In the genomic region with DNA sequence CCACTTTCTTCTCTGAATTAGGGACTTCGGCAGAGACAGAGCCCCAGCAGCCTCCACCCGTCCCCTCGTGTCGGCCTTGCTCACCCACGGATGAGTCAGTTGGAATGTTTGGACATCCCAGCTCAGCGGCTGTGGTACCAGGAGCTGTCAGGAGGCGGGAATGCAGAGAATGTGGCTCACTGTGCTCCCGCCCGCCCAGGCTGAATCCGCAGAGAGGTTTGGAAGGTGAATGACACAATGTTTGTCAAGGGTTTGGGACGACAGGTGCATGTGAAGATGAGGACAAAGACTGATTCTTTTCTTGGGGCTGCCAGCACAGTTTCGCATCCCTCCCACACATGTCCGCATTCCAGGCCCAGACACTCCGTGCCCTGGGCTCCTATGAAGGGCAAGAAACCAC, we compare ENCODE assay signal across 9 cellular contexts. TPM values are rescaled to one million over a fixed set of nuclear protein-coding genes. Genes with fewer than 3 reads are reported as not detected.
DNase-seq lines count a peak whose midpoint lies in the region; ATAC-seq and TF ChIP-seq lines count a peak whose summit lies in the region.
"Had no signal": no experiment of that assay in that cellular context is flagged by ENCODE, and none has a peak within 500 bp of the region (broad histone marks: within the 10 kb centered on the region; RNA-seq: fewer than 3 reads in every experiment).

No MANE protein-coding gene starts in this region.

- no peaks in the 10 kb centered on the region for H3K27me3 Mint-ChIP-seq in naive thymus-derived CD8-positive, alpha-beta T cell
- peaks cover 0 to 4% of the 10 kb centered on the region in 2 donors for H3K27me3 Mint-ChIP-seq in CD8-positive, alpha-beta memory T cell

- H3K36me3 ChIP-seq in kidney epithelial cell (ENCODE audit: control insufficient read depth, insufficient read depth, low read length): no peaks in the 10 kb centered on the region
- no peaks in the 10 kb centered on the region for H3K36me3 ChIP-seq in CD8-positive, alpha-beta memory T cell (ENCODE audit: insufficient read depth, low read length)

- no peaks in the 10 kb centered on the region for H3K27me3 ChIP-seq in kidney epithelial cell (ENCODE audit: control insufficient read depth, insufficient read depth, low read length)
- H3K27me3 ChIP-seq in CD8-positive, alpha-beta memory T cell (ENCODE audit: insufficient read depth, low read length, poor library complexity, severe bottlenecking): no peaks in the 10 kb centered on the region

- H3K4me3 ChIP-seq in HFF-Myc (replicated peaks; ENCODE audit: low read depth, low read length): no peak overlapping the region
- no peak overlapping the region for H3K4me3 ChIP-seq in kidney epithelial cell (ENCODE audit: low read depth, low read length)
- no peak overlapping the region for H3K4me3 ChIP-seq in CD8-positive, alpha-beta memory T cell (ENCODE audit: low read length)

- ATAC-seq in GM18505 (IDR thresholded peaks at IDR 0.05; ENCODE audit: unreplicated experiment): no peak
- no peak for ATAC-seq in naive thymus-derived CD8-positive, alpha-beta T cell

- no peaks in the 10 kb centered on the region for H3K9me3 Mint-ChIP-seq in naive thymus-derived CD8-positive, alpha-beta T cell
- H3K9me3 Mint-ChIP-seq in CD8-positive, alpha-beta memory T cell: no peaks in the 10 kb centered on the region

- POLR2A ChIA-PET in naive thymus-derived CD8-positive, alpha-beta T cell (lab: Charles Lee): no interaction called here
- POLR2A ChIA-PET in CD8-positive, alpha-beta memory T cell (lab: Charles Lee): no interaction called here

- CTCF ChIA-PET in CD8-positive, alpha-beta memory T cell (lab: Charles Lee): no interaction called here

- H3K4me1 Mint-ChIP-seq in naive thymus-derived CD8-positive, alpha-beta T cell: peaks cover 4 to 5% (median 5%) of the 10 kb centered on the region in 4 donors
- no peaks in the 10 kb centered on the region for H3K4me1 Mint-ChIP-seq in CD8-positive, alpha-beta memory T cell

- no peak for TF ChIP-seq POLR2A in GM18505 (IDR thresholded peaks at IDR 0.05; ENCODE audit: borderline replicate concordance, extremely low read depth, insufficient read depth, insufficient read length)

- TF ChIP-seq CTCF in HFF-Myc (IDR thresholded peaks at IDR 0.05; ENCODE audit: low read depth, low read length, missing control alignments) (no peak), kidney epithelial cell (IDR thresholded peaks at IDR 0.05; ENCODE audit: insufficient read depth, low read length, poor library complexity, severe bottlenecking) (no peak)

- H3K4me3 Mint-ChIP-seq in naive thymus-derived CD8-positive, alpha-beta T cell: no peak overlapping the region
- no peak overlapping the region for H3K4me3 Mint-ChIP-seq in CD8-positive, alpha-beta memory T cell

- H3K9me3 ChIP-seq in CD8-positive, alpha-beta memory T cell (ENCODE audit: low read length): no peaks in the 10 kb centered on the region

- peak overlapping the region; percentile 34 for H3K27ac ChIP-seq in temporal lobe (ENCODE audit: low read depth, low read length)
- H3K27ac ChIP-seq in CD8-positive, alpha-beta memory T cell (ENCODE audit: low read depth, low read length): no peak overlapping the region
- H3K27ac ChIP-seq: parathyroid adenoma had no signal

- DNase-seq in HFF-Myc (ENCODE audit: extremely low read depth, low read depth): peak; percentile 74
- peak; percentile 86 for DNase-seq in amniotic stem cell (lab: John Stamatoyannopoulos, UW)
- peak; percentile 94 for DNase-seq in kidney epithelial cell (ENCODE audit: low read depth)
- DNase-seq in naive thymus-derived CD8-positive, alpha-beta T cell: no peak
- no peak for DNase-seq in CD8-positive, alpha-beta memory T cell
- DNase-seq: NCI-H510A treated with DMSO at 0.1 percent for 48 hours had no signal

- no peaks in the 10 kb centered on the region for H3K36me3 Mint-ChIP-seq in naive thymus-derived CD8-positive, alpha-beta T cell
- no peaks in the 10 kb centered on the region for H3K36me3 Mint-ChIP-seq in CD8-positive, alpha-beta memory T cell

- H3K4me1 ChIP-seq in CD8-positive, alpha-beta memory T cell (ENCODE audit: insufficient read depth, low read length): no peaks in the 10 kb centered on the region

- no peak overlapping the region for H3K27ac Mint-ChIP-seq in naive thymus-derived CD8-positive, alpha-beta T cell
- no peak overlapping the region for H3K27ac Mint-ChIP-seq in CD8-positive, alpha-beta memory T cell

RNA-seq across cellular contexts. Expression of gene LIF, which starts 39.6 kb away (rescaled TPM):
- 108 and 112 TPM in 2 replicates for total RNA-seq in kidney epithelial cell
- total RNA-seq in temporal lobe: not detected
- total RNA-seq in naive thymus-derived CD8-positive, alpha-beta T cell: not detected
- not detected for polyA plus RNA-seq in naive thymus-derived CD8-positive, alpha-beta T cell
- 10 to 100 TPM; 87.5 to 88.6 TPM for total RNA-seq in CD8-positive, alpha-beta memory T cell
- polyA plus RNA-seq in CD8-positive, alpha-beta memory T cell: not detected

RNA-seq across cellular contexts. Expression of gene OSM, which starts 59.7 kb away (rescaled TPM):
- not detected in 2 replicates for total RNA-seq in kidney epithelial cell
- 0.25 TPM for total RNA-seq in temporal lobe
- total RNA-seq in naive thymus-derived CD8-positive, alpha-beta T cell: 1 to 10 TPM in 1 of 2 experiments, under 1 TPM in 1; 0.81 to 1.1 TPM
- polyA plus RNA-seq in naive thymus-derived CD8-positive, alpha-beta T cell: 10 to 100 TPM in 1 of 3 donors, 1 to 10 TPM in 2; 4.4 to 11.6 (median 4.4) TPM
- 10 to 100 TPM; 18.9 to 20.7 TPM for total RNA-seq in CD8-positive, alpha-beta memory T cell
- 16.4 TPM for polyA plus RNA-seq in CD8-positive, alpha-beta memory T cell

Comparison
In these comparisons a context has a peak if more than half of its experiments do, and no peak if none do; other contexts are left out.
1. DNase-seq: peak in HFF-Myc (single experiment), amniotic stem cell (single experiment) and kidney epithelial cell (single experiment); none in naive thymus-derived CD8-positive, alpha-beta T cell (0 of 10) and CD8-positive, alpha-beta memory T cell (0 of 5).
2. RNA of gene LIF, which starts 39.6 kb away (total RNA-seq): 108 to 112 TPM in kidney epithelial cell and 87.5 to 88.6 TPM in CD8-positive, alpha-beta memory T cell; not detected in naive thymus-derived CD8-positive, alpha-beta T cell and not detected in temporal lobe (single experiment); every median in the first group is over 10 times any median in the second.
3. RNA of gene OSM, which starts 59.7 kb away (total RNA-seq): 18.9 to 20.7 TPM in CD8-positive, alpha-beta memory T cell; 0.81 to 1.1 TPM in naive thymus-derived CD8-positive, alpha-beta T cell, 0.25 TPM in temporal lobe (single experiment) and not detected in kidney epithelial cell; every median in the first group is over 4 times any median in the second.